2 cellular contexts compared by ENCODE assay signal in genomic region chr11:68315581-68315920, GRCh38.
TF ChIP-seq lines count a peak whose summit lies in the region.

No MANE protein-coding gene starts in this region.

TF ChIP-seq in SK-N-SH, 30 proteins besides CTCF, POLR2A, EP300 and RAD21 (continued from another document):
- TF ChIP-seq FOSL2 (IDR thresholded peaks at IDR 0.05; ENCODE audit: borderline replicate concordance, low read depth) (no peak), IRF3 (IDR thresholded peaks at IDR 0.05; ENCODE audit: low read depth, low read length) (no peak), ELF1 (IDR thresholded peaks at IDR 0.05) (no peak), GATA2 (CRISPR knock-in tag; IDR thresholded peaks at IDR 0.05) (no peak), YY1 (IDR thresholded peaks at IDR 0.05; ENCODE audit: low read depth) (no peak), NRF1 (IDR thresholded peaks at IDR 0.05; ENCODE audit: low read depth, low read length) (no peak), REST (IDR thresholded peaks at IDR 0.05; ENCODE audit: low read depth, low read length) (no peak), MXI1 (IDR thresholded peaks at IDR 0.05; ENCODE audit: low read depth, low read length) (no peak), USF1 (IDR thresholded peaks at IDR 0.05; ENCODE audit: borderline replicate concordance, low read depth) (no peak)

TF ChIP-seq in SK-N-SH treated with all-trans-retinoic acid at 6 μM for 48 hours, 23 proteins besides CTCF, POLR2A, EP300 and RAD21 (continued from another document):
- no peak for TF ChIP-seq TSHZ2 (CRISPR knock-in tag; IDR thresholded peaks at IDR 0.05)
- TF ChIP-seq CREB5 (CRISPR knock-in tag; IDR thresholded peaks at IDR 0.05; ENCODE audit: low read depth) = no peak
- no peak for TF ChIP-seq CSRNP3 (CRISPR knock-in tag; IDR thresholded peaks at IDR 0.05)
- no peak for TF ChIP-seq BACH2 (CRISPR knock-in tag; IDR thresholded peaks at IDR 0.05; ENCODE audit: borderline replicate concordance)
